12 cellular contexts compared by ENCODE assay signal in the genomic region with DNA sequence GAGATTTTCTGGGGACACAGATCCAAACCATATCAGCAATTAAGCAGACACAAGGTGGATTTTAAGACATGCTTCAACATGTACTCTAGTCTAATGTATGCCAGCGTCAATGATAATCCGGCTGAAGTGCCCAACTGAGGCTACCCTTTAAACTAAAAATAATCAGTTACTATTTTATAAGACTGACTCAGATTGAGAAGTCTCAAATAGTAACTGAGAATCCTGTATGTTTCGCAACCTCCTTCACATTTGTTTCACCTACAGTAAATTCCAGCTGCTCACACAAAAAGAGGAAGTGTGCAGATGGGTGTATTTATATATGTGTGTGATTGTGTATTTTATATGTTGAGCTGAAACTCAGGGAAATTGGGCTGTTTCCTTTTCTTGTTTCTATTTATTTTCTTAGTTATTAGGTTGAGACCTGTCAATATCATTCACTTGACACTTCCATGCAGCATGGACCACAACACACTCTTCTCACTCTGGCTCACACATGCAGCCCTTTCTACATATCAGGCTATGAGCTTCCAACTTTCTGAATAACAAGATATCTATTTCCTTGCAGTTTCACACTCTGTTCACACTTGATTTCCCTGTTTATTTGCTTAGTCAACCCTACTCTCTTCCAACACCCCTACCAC.
DNase-seq lines count a peak whose midpoint lies in the region; ATAC-seq, FAIRE-seq and TF ChIP-seq lines count a peak whose summit lies in the region.
"Had no signal": no experiment of that assay in that cellular context is flagged by ENCODE, and none has a peak within 500 bp of the region (broad histone marks: within the 10 kb centered on the region; RNA-seq: fewer than 3 reads in every experiment).

No MANE protein-coding gene starts in this region.

- DNase-seq in kidney (no peak), small intestine (no peak), DMS153 (lab: John Stamatoyannopoulos, UW) (no peak)
- DNase-seq: activated CD8-positive, alpha-beta memory T cell treated with anti-CD3 and anti-CD28 coated beads, Interleukin-2, amount 50 U/mL, for 48 hours; CD4-positive, alpha-beta T cell; NCI-H146 had no signal

- no peaks in the 10 kb centered on the region for H3K27me3 ChIP-seq in OCI-LY3 (ENCODE audit: low read depth, low read length)
- no peaks in the 10 kb centered on the region for H3K27me3 ChIP-seq in small intestine (ENCODE audit: control insufficient read depth in 2 of 2, insufficient read depth in 2 of 2, low read length in 2 of 2)

- no peak for TF ChIP-seq CTCF in OCI-LY3 (IDR thresholded peaks at IDR 0.05; ENCODE audit: low read depth, low read length)
- no peak for TF ChIP-seq CTCF in kidney (IDR thresholded peaks at IDR 0.05; ENCODE audit: borderline replicate concordance, extremely low read depth, insufficient read depth)

- no peaks in the 10 kb centered on the region for H4K20me1 ChIP-seq in OCI-LY3 (ENCODE audit: insufficient read depth, low read length)

- H3K36me3 ChIP-seq in OCI-LY3 (replicated peaks; ENCODE audit: low read depth, low read length) (peaks cover 45% of the 10 kb centered on the region), kidney (ENCODE audit: control insufficient read depth in 1 of 2, insufficient read depth in 2 of 2, low read length in 2 of 2) (no peaks in the 10 kb centered on the region), small intestine (ENCODE audit: control insufficient read depth in 2 of 2, insufficient read depth in 2 of 2, low read length in 2 of 2) (no peaks in the 10 kb centered on the region)

- H3K4me3 ChIP-seq in OCI-LY3 (ENCODE audit: low read length), result peak overlapping the region; percentile 31; the same call in 1 of the 2 replicates
- H3K4me3 ChIP-seq in kidney (ENCODE audit: low read length in 2 of 2), result no peak overlapping the region
- H3K4me3 ChIP-seq in small intestine (ENCODE audit: low read depth in 1 of 2, low read length in 2 of 2), result no peak overlapping the region
- H3K4me3 ChIP-seq: GM23338 had no signal

- peak; percentile 99 for ATAC-seq in GM18505 (IDR thresholded peaks at IDR 0.05; ENCODE audit: unreplicated experiment)
- peak; percentile 97 for ATAC-seq in GM21367 (IDR thresholded peaks at IDR 0.05; ENCODE audit: unreplicated experiment)
- ATAC-seq in HG03066 (IDR thresholded peaks at IDR 0.05; ENCODE audit: low read depth, unreplicated experiment), result peak; percentile 91
- ATAC-seq in SK-N-SH treated with all-trans-retinoic acid at 6 μM for 48 hours, result no peak
- ATAC-seq: GM23338 had no signal

- H2AFZ ChIP-seq in OCI-LY3 (ENCODE audit: low read depth, low read length), result no peak overlapping the region
- H2AFZ ChIP-seq: GM23338 had no signal

- WGBS in small intestine, 3 donors, result 78 to 91% (median 89%) methylated on average over 3 of the region's 3 CpGs

- intact Hi-C loops in kidney (cut with DNase I), result no loop called here

- H3K27ac ChIP-seq in OCI-LY3 (ENCODE audit: low read length) (peak overlapping the region; percentile 90), kidney (ENCODE audit: low read depth in 2 of 2, low read length in 2 of 2) (no peak overlapping the region), small intestine (ENCODE audit: low read depth in 1 of 2, low read length in 1 of 2) (no peak overlapping the region)

- FAIRE-seq in kidney (lab: Jason Lieb, UNC), result no peak
- FAIRE-seq in small intestine (lab: Jason Lieb, UNC), result no peak

- TF ChIP-seq POLR2A in GM18505 (IDR thresholded peaks at IDR 0.05; ENCODE audit: borderline replicate concordance, extremely low read depth, insufficient read depth, insufficient read length), result no peak

- H3K9me3 ChIP-seq in OCI-LY3 (ENCODE audit: insufficient read depth, low read length) (peaks cover 45% of the 10 kb centered on the region), kidney (ENCODE audit: control insufficient read depth in 1 of 2, low read length in 2 of 2) (no peaks in the 10 kb centered on the region), small intestine (ENCODE audit: control insufficient read depth, low read depth) (no peaks in the 10 kb centered on the region)

- no peaks in the 10 kb centered on the region for H3K79me2 ChIP-seq in OCI-LY3 (ENCODE audit: low read length)

- peaks cover 32% of the 10 kb centered on the region for H3K4me1 ChIP-seq in OCI-LY3 (ENCODE audit: low read length)
- no peaks in the 10 kb centered on the region for H3K4me1 ChIP-seq in kidney (ENCODE audit: control insufficient read depth in 1 of 2, insufficient read depth in 1 of 2, low read depth in 1 of 2, low read length in 2 of 2)
- H3K4me1 ChIP-seq in small intestine (ENCODE audit: control insufficient read depth in 2 of 2, insufficient read depth in 1 of 2, low read depth in 1 of 2, low read length in 1 of 2), result no peaks in the 10 kb centered on the region

- peak overlapping the region; percentile 56 for H3K4me2 ChIP-seq in OCI-LY3 (ENCODE audit: low read length)
- H3K4me2 ChIP-seq: GM23338 had no signal

- no peak overlapping the region for H3K9ac ChIP-seq in OCI-LY3 (ENCODE audit: low read length)
- H3K9ac ChIP-seq in kidney (ENCODE audit: low read length in 2 of 2), result no peak overlapping the region

TF ChIP-seq in SK-N-SH treated with all-trans-retinoic acid at 6 μM for 48 hours, 23 proteins besides CTCF, POLR2A, EP300 and RAD21:
- TF ChIP-seq, protein P1, sequence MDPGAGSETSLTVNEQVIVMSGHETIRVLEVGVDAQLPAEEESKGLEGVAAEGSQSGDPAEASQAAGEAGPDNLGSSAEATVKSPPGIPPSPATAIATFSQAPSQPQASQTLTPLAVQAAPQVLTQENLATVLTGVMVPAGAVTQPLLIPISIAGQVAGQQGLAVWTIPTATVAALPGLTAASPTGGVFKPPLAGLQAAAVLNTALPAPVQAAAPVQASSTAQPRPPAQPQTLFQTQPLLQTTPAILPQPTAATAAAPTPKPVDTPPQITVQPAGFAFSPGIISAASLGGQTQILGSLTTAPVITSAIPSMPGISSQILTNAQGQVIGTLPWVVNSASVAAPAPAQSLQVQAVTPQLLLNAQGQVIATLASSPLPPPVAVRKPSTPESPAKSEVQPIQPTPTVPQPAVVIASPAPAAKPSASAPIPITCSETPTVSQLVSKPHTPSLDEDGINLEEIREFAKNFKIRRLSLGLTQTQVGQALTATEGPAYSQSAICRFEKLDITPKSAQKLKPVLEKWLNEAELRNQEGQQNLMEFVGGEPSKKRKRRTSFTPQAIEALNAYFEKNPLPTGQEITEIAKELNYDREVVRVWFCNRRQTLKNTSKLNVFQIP (CRISPR knock-in tag; IDR thresholded peaks at IDR 0.05; ENCODE audit: borderline replicate concordance, low read depth), result no peak
- no peak for TF ChIP-seq GLIS3 (CRISPR knock-in tag; IDR thresholded peaks at IDR 0.05)
- TF ChIP-seq ESRRG (CRISPR knock-in tag; IDR thresholded peaks at IDR 0.05), result no peak
- TF ChIP-seq BACH2 (CRISPR knock-in tag; IDR thresholded peaks at IDR 0.05; ENCODE audit: borderline replicate concordance), result no peak
- no peak for TF ChIP-seq ZNF565 (CRISPR knock-in tag; conservative IDR thresholded peaks at IDR 0.05; ENCODE audit: low read depth)
